In the genomic region with DNA sequence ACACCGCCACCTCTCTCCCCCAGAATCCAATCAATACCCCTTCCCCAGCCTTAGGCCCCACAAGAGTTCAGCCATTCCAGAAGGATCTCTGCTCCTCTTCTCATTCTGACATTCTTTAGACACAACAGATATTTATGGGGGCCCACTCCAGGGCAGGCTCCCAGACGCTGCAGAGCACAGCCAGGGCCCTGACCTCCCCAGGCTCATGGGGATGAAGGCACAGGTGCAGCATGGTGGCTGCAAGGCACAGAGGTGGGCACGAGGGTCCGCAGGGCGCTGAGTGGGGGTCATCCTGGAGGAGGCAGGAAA, we compare ENCODE assay signal across 14 cellular contexts. TPM values are rescaled to one million over a fixed set of nuclear protein-coding genes. Genes with fewer than 3 reads are reported as not detected.
A peak's percentile ranks its signal among the peaks of the same experiment; 100 is the strongest.
DNase-seq lines count a peak whose midpoint lies in the region; ATAC-seq and TF ChIP-seq lines count a peak whose summit lies in the region.
"Had no signal": no experiment of that assay in that cellular context is flagged by ENCODE, and none has a peak within 500 bp of the region (broad histone marks: within the 10 kb centered on the region; RNA-seq: fewer than 3 reads in every experiment).

No MANE protein-coding gene starts in this region.

- H3K27me3 ChIP-seq in DND-41 (ENCODE audit: insufficient read depth, low read length, poor library complexity) (no peaks in the 10 kb centered on the region), IMR-90 (ENCODE audit: control insufficient read depth, insufficient read depth, low read length) (no peaks in the 10 kb centered on the region), hepatocyte (no peaks in the 10 kb centered on the region)

- no peak overlapping the region for H3K4ac ChIP-seq in IMR-90 (ENCODE audit: low read depth, low read length)

- H4K8ac ChIP-seq in IMR-90 (ENCODE audit: low read depth in 2 of 2, low read length in 2 of 2): no peak overlapping the region

- DNase-seq in DND-41 (no peak), IMR-90 (no peak), hepatocyte (ENCODE audit: low spot score) (no peak), nephron progenitor cell (peak; percentile 20), endothelial cell (ENCODE audit: low spot score) (no peak)
- DNase-seq: CD8-positive, alpha-beta T cell; HCEC 1CT; NK-92 treated with Interleukin-12 subunit alpha and Interleukin-12 subunit beta, amount 100 ng/mL, for 24 hours; OCI-M1 had no signal

- no peak overlapping the region for H4K5ac ChIP-seq in IMR-90 (ENCODE audit: low read depth, low read length)

- H3K9me3 ChIP-seq in DND-41 (ENCODE audit: insufficient read depth, low read length, severe bottlenecking) (no peaks in the 10 kb centered on the region), IMR-90 (ENCODE audit: control insufficient read depth, insufficient read depth, low read length) (no peaks in the 10 kb centered on the region), hepatocyte (ENCODE audit: low read depth) (no peaks in the 10 kb centered on the region)

- H2BK5ac ChIP-seq in IMR-90 (ENCODE audit: low read depth, low read length, poor library complexity, severe bottlenecking): no peak overlapping the region

- no peak for TF ChIP-seq POLR2A in IMR-90 (IDR thresholded peaks at IDR 0.05; ENCODE audit: low read depth, low read length)

- no peak overlapping the region for H4K91ac ChIP-seq in IMR-90 (ENCODE audit: insufficient read depth, low read depth, low read length)

- H3K36me3 Mint-ChIP-seq in nephron progenitor cell (ENCODE audit: low read depth) (no peaks in the 10 kb centered on the region), endothelial cell (ENCODE audit: low read depth, unreplicated experiment) (no peaks in the 10 kb centered on the region)
- H3K36me3 Mint-ChIP-seq: CD8-positive, alpha-beta T cell had no signal

- CTCF ChIA-PET in IMR-90 (lab: Yijun Ruan, JAX): no interaction called here

- H3K27me3 Mint-ChIP-seq in nephron progenitor cell (ENCODE audit: low read depth, poor library complexity) (peaks cover 3% of the 10 kb centered on the region), endothelial cell (ENCODE audit: unreplicated experiment) (peaks cover 8% of the 10 kb centered on the region)

- WGBS in IMR-90 (ENCODE audit: extremely low coverage in 2 of 2, insufficient read length in 1 of 2), 2 experiments: 100% methylated on average over 1 of the region's 5 CpGs; no CpG with 5 or more reads in 1 of the 2 experiments
- WGBS in hepatocyte (ENCODE audit: low lambda C conversion rate, missing lambda C conversion rate): 71% methylated on average over 5 of the region's 5 CpGs

- TF ChIP-seq CTCF in DND-41 (IDR thresholded peaks at IDR 0.05; ENCODE audit: borderline replicate concordance, extremely low read depth, low read length, poor library complexity, severe bottlenecking): no peak
- TF ChIP-seq CTCF in IMR-90 (conservative IDR thresholded peaks at IDR 0.05; ENCODE audit: low read depth, low read length): no peak
- no peak for TF ChIP-seq CTCF in hepatocyte (IDR thresholded peaks at IDR 0.05; ENCODE audit: poor library complexity)
- no peak for TF ChIP-seq CTCF in nephron progenitor cell (IDR thresholded peaks at IDR 0.05)
- TF ChIP-seq CTCF in endothelial cell (IDR thresholded peaks at IDR 0.05; ENCODE audit: unreplicated experiment): no peak

- TF ChIP-seq RAD21 in IMR-90 (IDR thresholded peaks at IDR 0.05; ENCODE audit: low read length): no peak

- intact Hi-C loops in IMR-90 (cut with micrococcal nuclease): loop anchor here (5.0 kb wide), 1 partner anchor 76 kb away; no protein-coding TSS in a partner anchor

- H3K9ac ChIP-seq in DND-41 (ENCODE audit: low read depth, low read length) (no peak overlapping the region), IMR-90 (ENCODE audit: low read depth, low read length) (no peak overlapping the region)
- H3K9ac ChIP-seq: BLaER1 treated with 17β-estradiol and CSF1 and Interleukin-3, amounts not matched to agents 10 nM and 100 nM had no signal

- H3K79me2 ChIP-seq in DND-41 (ENCODE audit: insufficient read depth, low read length) (no peaks in the 10 kb centered on the region), hepatocyte (no peaks in the 10 kb centered on the region)

- POLR2A ChIA-PET in IMR-90 (lab: Charles Lee; ENCODE audit: unreplicated experiment): no interaction called here

- H3K4me2 ChIP-seq in DND-41 (ENCODE audit: insufficient read depth, low read length) (no peak overlapping the region), IMR-90 (ENCODE audit: low read depth, low read length) (no peak overlapping the region), hepatocyte (peak overlapping the region; percentile 24)

- H4K20me1 ChIP-seq in DND-41 (ENCODE audit: insufficient read depth, low read length) (no peaks in the 10 kb centered on the region; the same call in 1 of the 2 replicates), IMR-90 (ENCODE audit: insufficient read depth, low read length) (no peaks in the 10 kb centered on the region), hepatocyte (ENCODE audit: insufficient read depth, poor library complexity, severe bottlenecking) (no peaks in the 10 kb centered on the region)
- H4K20me1 ChIP-seq: BLaER1 treated with 17β-estradiol and CSF1 and Interleukin-3, amounts not matched to agents 10 nM and 100 nM had no signal

- H3K36me3 ChIP-seq in DND-41 (ENCODE audit: insufficient read depth, low read length) (no peaks in the 10 kb centered on the region), IMR-90 (ENCODE audit: control insufficient read depth, insufficient read depth, low read length) (no peaks in the 10 kb centered on the region), hepatocyte (replicated peaks; ENCODE audit: insufficient read depth, low read depth) (no peaks in the 10 kb centered on the region)
- H3K36me3 ChIP-seq: BLaER1 treated with 17β-estradiol and CSF1 and Interleukin-3, amounts not matched to agents 10 nM and 100 nM had no signal

- H3K4me1 Mint-ChIP-seq in nephron progenitor cell (peaks cover 31% of the 10 kb centered on the region), endothelial cell (ENCODE audit: unreplicated experiment) (peaks cover 3% of the 10 kb centered on the region)

- H3K27ac ChIP-seq in DND-41 (ENCODE audit: low read length) (no peak overlapping the region), IMR-90 (ENCODE audit: insufficient read depth, low read length) (no peak overlapping the region), hepatocyte (no peak overlapping the region)
- H3K27ac ChIP-seq: BLaER1 treated with 17β-estradiol and CSF1 and Interleukin-3, amounts not matched to agents 10 nM and 100 nM; SK-N-MC had no signal

- BruUV-seq in IMR-90 (replicated peaks; lab: Mats Ljungman, UMichigan): no TSS peak

- no peak overlapping the region for H2BK15ac ChIP-seq in IMR-90 (ENCODE audit: low read depth, low read length)

- H3K79me1 ChIP-seq in IMR-90 (ENCODE audit: low read depth in 1 of 2, low read length in 2 of 2): no peaks in the 10 kb centered on the region

- no peak overlapping the region for H2AFZ ChIP-seq in DND-41 (ENCODE audit: low read depth, low read length)
- no peak overlapping the region for H2AFZ ChIP-seq in IMR-90 (replicated peaks; ENCODE audit: low read length, poor library complexity)
- H2AFZ ChIP-seq in hepatocyte: no peak overlapping the region

- H2AK9ac ChIP-seq in IMR-90 (replicated peaks; ENCODE audit: low read depth, low read length, poor library complexity): no peak overlapping the region

- H3K9me2 ChIP-seq in hepatocyte (replicated peaks; ENCODE audit: insufficient read depth): no peaks in the 10 kb centered on the region

- ATAC-seq in DND-41 (ENCODE audit: insufficient read depth, low read depth) (0 out of 3 replicates have a peak, but pooled peaks have one; percentile 11), IMR-90 (ENCODE audit: low read depth) (no peak), GM21528 (IDR thresholded peaks at IDR 0.05; ENCODE audit: low FRiP score, unreplicated experiment) (no peak), HG02642 (IDR thresholded peaks at IDR 0.05; ENCODE audit: poor library complexity, unreplicated experiment) (no peak), HG02763 (IDR thresholded peaks at IDR 0.05; ENCODE audit: unreplicated experiment) (no peak)
- ATAC-seq: CD8-positive, alpha-beta T cell had no signal

- H2AK5ac ChIP-seq in IMR-90 (ENCODE audit: low read depth, low read length): no peak overlapping the region; the same call in 1 of the 2 replicates

- H3K23ac ChIP-seq in IMR-90 (ENCODE audit: low read depth, low read length): no peak overlapping the region

- no peaks in the 10 kb centered on the region for H3K9me1 ChIP-seq in IMR-90 (ENCODE audit: insufficient read depth, low read length)

- no peak overlapping the region for H2BK120ac ChIP-seq in IMR-90 (ENCODE audit: low read depth, low read length)

- no peak overlapping the region for H3K18ac ChIP-seq in IMR-90 (ENCODE audit: low read depth, low read length)

- dilution Hi-C loops in IMR-90 (cut with HindIII; ENCODE audit: low sequenced_read_pairs, unreplicated experiment): no loop called here

- in situ Hi-C loops in IMR-90 (cut with MboI; ENCODE audit: low sequenced_read_pairs): no loop called here

- H3K4me1 ChIP-seq in DND-41 (ENCODE audit: insufficient read depth, low read length) (no peaks in the 10 kb centered on the region; the same call in 1 of the 2 replicates), IMR-90 (ENCODE audit: control insufficient read depth, insufficient read depth, low read length) (peaks cover 2% of the 10 kb centered on the region; the same call in 1 of the 2 replicates), hepatocyte (ENCODE audit: insufficient read depth) (peaks cover 18% of the 10 kb centered on the region)

- no peak overlapping the region for H3K56ac ChIP-seq in IMR-90 (ENCODE audit: extremely low read depth, insufficient read depth, low read length)

- H3K9me3 Mint-ChIP-seq in nephron progenitor cell (no peaks in the 10 kb centered on the region), endothelial cell (ENCODE audit: unreplicated experiment) (no peaks in the 10 kb centered on the region)
- H3K9me3 Mint-ChIP-seq: CD8-positive, alpha-beta T cell had no signal

- H3K4me3 ChIP-seq in DND-41 (ENCODE audit: low read depth in 1 of 2, low read length in 2 of 2) (no peak overlapping the region), IMR-90 (ENCODE audit: insufficient read depth, low read depth, low read length) (no peak overlapping the region), hepatocyte (no peak overlapping the region)
- H3K4me3 ChIP-seq: BLaER1 treated with 17β-estradiol and CSF1 and Interleukin-3, amounts not matched to agents 10 nM and 100 nM; SK-N-MC had no signal

- H3K4me3 Mint-ChIP-seq in nephron progenitor cell (no peak overlapping the region), endothelial cell (ENCODE audit: unreplicated experiment) (no peak overlapping the region)
- H3K4me3 Mint-ChIP-seq: CD8-positive, alpha-beta T cell had no signal

- H2BK20ac ChIP-seq in IMR-90 (ENCODE audit: low read depth, low read length): 0 out of 2 replicates have a peak overlapping the region, but pooled peaks have one; percentile 14

- no peak overlapping the region for H3K14ac ChIP-seq in IMR-90 (replicated peaks; ENCODE audit: low read depth, low read length)

- H3K27ac Mint-ChIP-seq in nephron progenitor cell (no peak overlapping the region), endothelial cell (ENCODE audit: unreplicated experiment) (no peak overlapping the region)
- H3K27ac Mint-ChIP-seq: CD8-positive, alpha-beta T cell had no signal

RNA-seq across cellular contexts. Expression of a gene that starts 4.9 kb away (rescaled TPM):
- 0.72 and 0.83 TPM in 2 replicates for total RNA-seq in IMR-90 (2012; rRNA removed)
- polyA plus RNA-seq in IMR-90 (2012; rRNA removed): 1.6 and 1.8 TPM in 2 replicates
- polyA plus RNA-seq in IMR-90 (2012; cell fraction: cytosol; rRNA removed): 0.81 and 3.3 TPM in 2 replicates
- 0.52 and 1.4 TPM in 2 replicates for polyA plus RNA-seq in IMR-90 (2012; cell fraction: nucleus; rRNA removed; ENCODE audit: low replicate concordance)
- 0.70 and 1.2 TPM in 2 replicates for total RNA-seq in hepatocyte
- 2.5 and 2.8 TPM in 2 replicates for polyA plus RNA-seq in hepatocyte
- total RNA-seq in endothelial cell (ENCODE audit: unreplicated experiment): 2.5 TPM
